11 cellular contexts compared by ENCODE assay signal in genomic region chr1:172145231-172145651, GRCh38.
DNase-seq lines count a peak whose midpoint lies in the region; TF ChIP-seq lines count a peak whose summit lies in the region.
"Had no signal": no experiment of that assay in that cellular context is flagged by ENCODE, and none has a peak within 500 bp of the region (broad histone marks: within the 10 kb centered on the region; RNA-seq: fewer than 3 reads in every experiment).

No MANE protein-coding gene starts in this region.

- peaks cover 22% of the 10 kb centered on the region for H3K36me3 ChIP-seq in SJSA1

- H3K4me1 Mint-ChIP-seq in osteocyte (ENCODE audit: unreplicated experiment) = peaks cover 33% of the 10 kb centered on the region

- H3K4me3 ChIP-seq in AG04450 (ENCODE audit: low read depth, low read length) = peak overlapping the region; percentile 84
- H3K4me3 ChIP-seq in SJSA1 = peak overlapping the region; percentile 49
- H3K4me3 ChIP-seq in fibroblast of the aortic adventitia (ENCODE audit: low read depth, low read length) = peak overlapping the region; percentile 91

- H3K36me3 Mint-ChIP-seq in osteocyte (ENCODE audit: unreplicated experiment) = peaks cover 36% of the 10 kb centered on the region
- H3K36me3 Mint-ChIP-seq: activated naive CD8-positive, alpha-beta T cell treated with anti-CD3 and anti-CD28 coated beads, Interleukin-2, amount 10 ng/mL, durations not matched to agents 7 days and 5 days; natural killer cell treated with Interleukin-12 subunit alpha and Interleukin-12 subunit beta and Interleukin-15 and Interleukin-18, amount 100 ng/mL, for 72 hours had no signal

- H3K27me3 Mint-ChIP-seq in osteocyte (ENCODE audit: unreplicated experiment) = no peaks in the 10 kb centered on the region
- H3K27me3 Mint-ChIP-seq: activated naive CD8-positive, alpha-beta T cell treated with anti-CD3 and anti-CD28 coated beads, Interleukin-2, amount 10 ng/mL, durations not matched to agents 7 days and 5 days had no signal

- no peaks in the 10 kb centered on the region for H3K27me3 ChIP-seq in AG04450 (ENCODE audit: control insufficient read depth, insufficient read depth, low read length)
- H3K27me3 ChIP-seq in SJSA1 (replicated peaks) = no peaks in the 10 kb centered on the region

- peak overlapping the region; percentile 97 for H3K4me3 Mint-ChIP-seq in osteocyte (ENCODE audit: unreplicated experiment)
- H3K4me3 Mint-ChIP-seq: activated naive CD8-positive, alpha-beta T cell treated with anti-CD3 and anti-CD28 coated beads, Interleukin-2, amount 10 ng/mL, durations not matched to agents 7 days and 5 days; natural killer cell treated with Interleukin-12 subunit alpha and Interleukin-12 subunit beta and Interleukin-15 and Interleukin-18, amount 100 ng/mL, for 72 hours had no signal

- no peak for TF ChIP-seq CTCF in AG04450 (IDR thresholded peaks at IDR 0.05; ENCODE audit: low read depth, low read length)
- no peak for TF ChIP-seq CTCF in fibroblast of the aortic adventitia (IDR thresholded peaks at IDR 0.05; ENCODE audit: insufficient read depth, low read length)
- no peak for TF ChIP-seq CTCF in osteocyte (IDR thresholded peaks at IDR 0.05)

- no peak for DNase-seq in AG04450 (ENCODE audit: low read depth, low spot score)
- DNase-seq in SJSA1 (ENCODE audit: low read depth in 1 of 2, low spot score in 2 of 2) = peak; percentile 47 to 82
- DNase-seq in fibroblast of the aortic adventitia (ENCODE audit: low read depth) = peak; percentile 88
- no peak for DNase-seq in osteocyte (ENCODE audit: extremely low spot score, unreplicated experiment)
- DNase-seq in NCI-H2081 (lab: John Stamatoyannopoulos, UW) = no peak
- DNase-seq in NCI-H1417 treated with DMSO at 0.1 percent for 48 hours (lab: John Stamatoyannopoulos, UW) = no peak
- no peak for DNase-seq in RPMI8226
- no peak for DNase-seq in SIG-M5 (lab: John Stamatoyannopoulos, UW)
- DNase-seq: activated naive CD8-positive, alpha-beta T cell treated with anti-CD3 and anti-CD28 coated beads, Interleukin-2, amount 10 ng/mL, durations not matched to agents 7 days and 5 days; Caco-2 had no signal

- no peaks in the 10 kb centered on the region for H3K9me3 Mint-ChIP-seq in osteocyte (ENCODE audit: unreplicated experiment)
- H3K9me3 Mint-ChIP-seq: natural killer cell treated with Interleukin-12 subunit alpha and Interleukin-12 subunit beta and Interleukin-15 and Interleukin-18, amount 100 ng/mL, for 72 hours had no signal

- CTCF ChIA-PET in AG04450 (lab: Charles Lee) = interaction anchor here (1.4 to 1.9 kb wide), 2 partner anchors 143 to 254 kb away, joined by 5 to 6 read pairs; no protein-coding TSS in a partner anchor

- peaks cover 31% of the 10 kb centered on the region for H3K4me1 ChIP-seq in SJSA1 (replicated peaks)

- H3K27ac Mint-ChIP-seq in osteocyte (ENCODE audit: unreplicated experiment) = peak overlapping the region; percentile 99
- H3K27ac Mint-ChIP-seq: activated naive CD8-positive, alpha-beta T cell treated with anti-CD3 and anti-CD28 coated beads, Interleukin-2, amount 10 ng/mL, durations not matched to agents 7 days and 5 days; natural killer cell treated with Interleukin-12 subunit alpha and Interleukin-12 subunit beta and Interleukin-15 and Interleukin-18, amount 100 ng/mL, for 72 hours had no signal

- H3K9me3 ChIP-seq in AG04450 (ENCODE audit: control insufficient read depth, insufficient read depth, low read length) = no peaks in the 10 kb centered on the region
- H3K9me3 ChIP-seq in SJSA1 (replicated peaks) = no peaks in the 10 kb centered on the region
- H3K9me3 ChIP-seq: Caco-2 had no signal

- POLR2A ChIA-PET in AG04450 (lab: Yijun Ruan, JAX) = interaction anchor here (0.6 to 1.6 kb wide), 9 partner anchors 9 to 1705 kb away, joined by 3 to 7 read pairs (median 5); no protein-coding TSS in a partner anchor

- H3K27ac ChIP-seq in AG04450 (ENCODE audit: low read depth, low read length) = peak overlapping the region; percentile 96
- H3K27ac ChIP-seq in SJSA1 = peak overlapping the region; percentile 91

Comparison
In these comparisons a context has a peak if more than half of its experiments do, and no peak if none do; other contexts are left out.
1. DNase-seq: peak in SJSA1 (2 of 2) and fibroblast of the aortic adventitia (single experiment); none in AG04450 (single experiment), osteocyte (single experiment), NCI-H2081 (0 of 2), NCI-H1417 treated with DMSO at 0.1 percent for 48 hours (single experiment), RPMI8226 (single experiment) and SIG-M5 (single experiment).
2. Peak in every context shown above with its lines, with median percentiles within 50 percentile points of each other: H3K4me3 ChIP-seq.